Comparison of ENCODE assay signal across 8 cellular contexts in the genomic region with DNA sequence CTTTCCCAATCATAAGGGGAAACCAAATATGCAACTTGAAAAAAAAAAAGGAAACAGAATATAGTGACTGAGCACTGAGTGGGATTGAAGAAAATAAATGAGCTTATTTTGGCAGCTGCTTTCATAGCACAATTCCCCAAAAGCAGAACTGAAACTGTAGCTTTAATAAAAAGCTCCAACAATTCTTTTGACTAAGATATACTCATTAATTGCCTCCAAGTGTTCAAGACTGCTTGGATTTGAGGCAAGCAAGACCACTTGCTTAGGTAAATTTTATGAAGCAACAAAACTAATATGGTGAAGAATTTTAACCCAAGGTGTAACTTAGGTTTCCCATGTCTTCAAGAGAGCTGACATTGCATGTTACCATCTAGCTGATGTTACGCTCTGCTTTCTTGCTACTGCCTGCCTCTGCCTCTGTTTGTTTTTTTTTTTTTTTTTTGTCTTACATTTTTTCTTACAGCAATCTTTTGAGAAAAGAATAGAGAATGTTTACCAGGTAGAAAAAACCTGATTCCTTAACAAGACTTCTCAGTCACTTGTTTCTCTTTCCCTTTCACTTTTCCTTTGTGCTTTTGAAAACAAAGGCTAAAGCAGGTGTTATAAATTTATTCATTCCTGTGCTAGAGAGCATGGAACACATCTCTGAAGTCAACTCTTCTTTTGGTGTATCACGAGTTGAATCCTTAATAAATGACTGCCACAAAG.
DNase-seq lines count a peak whose midpoint lies in the region; ATAC-seq lines count a peak whose summit lies in the region.

No MANE protein-coding gene starts in this region.

- POLR2A ChIA-PET in activated CD4-positive, alpha-beta memory T cell treated with anti-CD3 and anti-CD28 coated beads for 36 hours (lab: Charles Lee), result interaction anchor here (0.6 to 0.7 kb wide), 2 partner anchors 19 to 464 kb away, joined by 3 to 4 read pairs; no protein-coding TSS in a partner anchor

- CTCF ChIA-PET in activated CD4-positive, alpha-beta memory T cell treated with anti-CD3 and anti-CD28 coated beads for 36 hours (lab: Charles Lee), result interaction anchor here (1.0 kb wide), 1 partner anchor 19 kb away, joined by 4 read pairs; no protein-coding TSS in a partner anchor

- no peaks in the 10 kb centered on the region for H3K27me3 Mint-ChIP-seq in activated T-cell treated with anti-CD3 and anti-CD28 coated beads, Interleukin-2, amount 50 U/mL, for 4 hours (ENCODE audit: low read depth)
- H3K27me3 Mint-ChIP-seq in activated CD4-positive, alpha-beta memory T cell treated with anti-CD3 and anti-CD28 coated beads for 36 hours, result no peaks in the 10 kb centered on the region
- H3K27me3 Mint-ChIP-seq in stimulated activated naive CD8-positive, alpha-beta T cell treated with anti-CD3 and anti-CD28 coated beads, Interleukin-15, amount 100 ng/mL, for 72 hours, result no peaks in the 10 kb centered on the region

- intact Hi-C loops in activated CD4-positive, alpha-beta memory T cell treated with anti-CD3 and anti-CD28 coated beads for 36 hours (cut with micrococcal nuclease), result loop anchor here (2.0 kb wide), 1 partner anchor 18 kb away; no protein-coding TSS in a partner anchor

- H3K9me3 Mint-ChIP-seq in activated T-cell treated with anti-CD3 and anti-CD28 coated beads, Interleukin-2, amount 50 U/mL, for 4 hours, result no peaks in the 10 kb centered on the region
- no peaks in the 10 kb centered on the region for H3K9me3 Mint-ChIP-seq in activated CD4-positive, alpha-beta memory T cell treated with anti-CD3 and anti-CD28 coated beads for 36 hours
- H3K9me3 Mint-ChIP-seq in stimulated activated naive CD8-positive, alpha-beta T cell treated with anti-CD3 and anti-CD28 coated beads, Interleukin-15, amount 100 ng/mL, for 72 hours, result no peaks in the 10 kb centered on the region

- DNase-seq in activated T-cell treated with anti-CD3 and anti-CD28 coated beads, Interleukin-2, amount 50 U/mL, for 4 hours, result no peak
- no peak for DNase-seq in activated T-cell treated with anti-CD3 and anti-CD28 coated beads, Interleukin-2, amount 50 U/mL, for 1 hour
- no peak for DNase-seq in activated CD4-positive, alpha-beta memory T cell treated with anti-CD3 and anti-CD28 coated beads for 36 hours
- DNase-seq in stimulated activated naive CD8-positive, alpha-beta T cell treated with anti-CD3 and anti-CD28 coated beads, Interleukin-15, amount 100 ng/mL, for 72 hours, result no peak
- DNase-seq in COLO668 (lab: John Stamatoyannopoulos, UW; ENCODE audit: unreplicated experiment) (no peak), NCI-H187 treated with DMSO at 0.1 percent for 48 hours (lab: John Stamatoyannopoulos, UW) (no peak)
- no peak for DNase-seq in stimulated activated CD4-positive, alpha-beta T cell treated with anti-CD3 and anti-CD28 coated beads, Interleukin-1b, Interleukin-23, amount 100 ng/mL, for 48 hours

- peak overlapping the region; percentile 50 for H3K27ac Mint-ChIP-seq in activated CD4-positive, alpha-beta memory T cell treated with anti-CD3 and anti-CD28 coated beads for 36 hours
- H3K27ac Mint-ChIP-seq in stimulated activated naive CD8-positive, alpha-beta T cell treated with anti-CD3 and anti-CD28 coated beads, Interleukin-15, amount 100 ng/mL, for 72 hours, result peak overlapping the region in 1 of 2 donors; percentile 97

- ATAC-seq in activated T-cell treated with anti-CD3 and anti-CD28 coated beads, Interleukin-2, amount 50 U/mL, for 4 hours, result peak; percentile 46 to 69
- peak; percentile 77 for ATAC-seq in HG03064 (IDR thresholded peaks at IDR 0.05; ENCODE audit: low read depth, unreplicated experiment)
- no peak for ATAC-seq in stimulated activated naive CD8-positive, alpha-beta T cell treated with anti-CD3 and anti-CD28 coated beads, Interleukin-15, amount 100 ng/mL, for 72 hours

- H3K36me3 Mint-ChIP-seq in activated T-cell treated with anti-CD3 and anti-CD28 coated beads, Interleukin-2, amount 50 U/mL, for 4 hours (ENCODE audit: insufficient read depth), result peaks cover 4% of the 10 kb centered on the region
- H3K36me3 Mint-ChIP-seq in activated CD4-positive, alpha-beta memory T cell treated with anti-CD3 and anti-CD28 coated beads for 36 hours, result no peaks in the 10 kb centered on the region

- H3K4me1 Mint-ChIP-seq in activated T-cell treated with anti-CD3 and anti-CD28 coated beads, Interleukin-2, amount 50 U/mL, for 4 hours (ENCODE audit: low read depth), result peaks cover 24% of the 10 kb centered on the region
- peaks cover 23% of the 10 kb centered on the region for H3K4me1 Mint-ChIP-seq in activated CD4-positive, alpha-beta memory T cell treated with anti-CD3 and anti-CD28 coated beads for 36 hours (ENCODE audit: low read depth)
- H3K4me1 Mint-ChIP-seq in stimulated activated naive CD8-positive, alpha-beta T cell treated with anti-CD3 and anti-CD28 coated beads, Interleukin-15, amount 100 ng/mL, for 72 hours, result peaks cover 20% of the 10 kb centered on the region

- peak overlapping the region; percentile 67 for H3K4me3 Mint-ChIP-seq in activated T-cell treated with anti-CD3 and anti-CD28 coated beads, Interleukin-2, amount 50 U/mL, for 4 hours
- H3K4me3 Mint-ChIP-seq in activated CD4-positive, alpha-beta memory T cell treated with anti-CD3 and anti-CD28 coated beads for 36 hours, result peak overlapping the region; percentile 54
- peak overlapping the region; percentile 68 to 73 for H3K4me3 Mint-ChIP-seq in stimulated activated naive CD8-positive, alpha-beta T cell treated with anti-CD3 and anti-CD28 coated beads, Interleukin-15, amount 100 ng/mL, for 72 hours
